ENCODE assay signal across 8 cellular contexts in the genomic region with DNA sequence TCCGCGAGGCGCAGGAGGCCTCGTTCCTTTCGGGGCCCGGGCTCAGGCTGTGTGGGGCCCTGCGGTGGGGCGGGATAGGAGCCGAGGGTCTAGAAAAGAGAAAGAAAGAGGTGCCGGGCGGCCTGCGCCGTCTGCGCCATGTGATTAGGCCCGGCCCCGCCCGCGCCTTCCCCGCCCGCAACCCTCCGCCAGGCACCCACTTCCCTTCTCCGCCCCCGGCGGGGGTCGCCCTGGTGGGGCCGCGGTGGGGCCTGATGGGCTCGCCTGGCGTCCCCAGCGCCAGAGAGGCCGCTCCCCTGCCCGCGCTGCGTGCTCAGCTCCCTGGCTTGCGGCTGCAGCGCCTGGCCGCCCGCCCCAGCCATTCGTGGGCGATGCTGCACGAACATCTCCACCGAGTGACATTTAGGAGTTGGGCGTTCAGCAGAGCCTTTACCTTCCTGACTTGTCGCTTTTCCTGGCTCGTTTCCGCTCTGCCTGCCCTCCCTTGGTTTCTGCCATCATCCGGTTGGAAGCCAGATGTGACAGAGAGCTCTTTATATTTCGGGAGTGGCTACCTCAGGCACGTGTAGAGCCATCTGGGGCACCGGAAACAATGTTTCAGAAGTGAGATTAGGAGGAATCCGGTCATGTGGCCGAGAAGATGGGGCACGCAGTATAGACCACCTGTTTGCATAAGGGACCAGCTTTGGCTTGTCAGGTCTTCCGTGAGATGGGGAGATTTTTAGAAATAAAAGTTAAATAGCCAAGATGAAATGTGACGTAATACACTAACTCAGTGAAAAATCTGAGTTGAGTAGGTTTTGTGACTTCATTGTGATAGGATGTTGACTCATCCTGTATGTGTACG. TPM values are rescaled to one million over a fixed set of nuclear protein-coding genes. Genes with fewer than 3 reads are reported as not detected.
DNase-seq lines count a peak whose midpoint lies in the region; ATAC-seq and TF ChIP-seq lines count a peak whose summit lies in the region.

No MANE protein-coding gene starts in this region.

- peak overlapping the region in 1 of 2 experiments; percentile 74 for H3K23ac ChIP-seq in mesenchymal stem cell (ENCODE audit: low read length in 2 of 2)

- no peak overlapping the region for H2AFZ ChIP-seq in mesenchymal stem cell (ENCODE audit: low read depth, low read length)

- intact Hi-C loops in activated CD8-positive, alpha-beta T cell treated with anti-CD3 and anti-CD28 coated beads for 36 hours (cut with micrococcal nuclease): loop anchor here (5.0 kb wide), 2 partner anchors 131 to 271 kb away; a partner anchor contains a TSS

- H2BK5ac ChIP-seq in mesenchymal stem cell (ENCODE audit: low read depth, low read length, poor library complexity, severe bottlenecking): peak overlapping the region; percentile 60

- H3K9ac ChIP-seq in mesenchymal stem cell (ENCODE audit: low read length): peak overlapping the region; percentile 95

- H2BK120ac ChIP-seq in mesenchymal stem cell (ENCODE audit: low read depth, low read length): peak overlapping the region; percentile 49

- H3K18ac ChIP-seq in mesenchymal stem cell (ENCODE audit: low read depth in 1 of 2, low read length in 2 of 2): peak overlapping the region; percentile 93 to 98

- peak overlapping the region; percentile 99 to 100 for H3K4me3 ChIP-seq in mesenchymal stem cell (ENCODE audit: insufficient read depth in 1 of 2, low read depth in 1 of 2, low read length in 2 of 2)

- CTCF ChIA-PET in activated CD8-positive, alpha-beta T cell treated with anti-CD3 and anti-CD28 coated beads for 36 hours (lab: Charles Lee): interaction anchor here (1.0 to 2.4 kb wide), 5 partner anchors 10 to 267 kb away, joined by 3 to 8 read pairs (median 5); no protein-coding TSS in a partner anchor

- no peaks in the 10 kb centered on the region for H3K9me3 Mint-ChIP-seq in activated CD8-positive, alpha-beta T cell treated with anti-CD3 and anti-CD28 coated beads for 36 hours

- H4K91ac ChIP-seq in mesenchymal stem cell (ENCODE audit: low read length): peak overlapping the region; percentile 95

- peak overlapping the region; percentile 4 to 42 for H2BK12ac ChIP-seq in mesenchymal stem cell (ENCODE audit: low read length in 2 of 2)

- H4K8ac ChIP-seq in mesenchymal stem cell (ENCODE audit: low read length): peak overlapping the region; percentile 72

- no peaks in the 10 kb centered on the region for H3K27me3 ChIP-seq in mesenchymal stem cell (ENCODE audit: control insufficient read depth in 1 of 2, insufficient read depth in 1 of 2, low read length in 2 of 2)

- WGBS in mesenchymal stem cell: under 1% methylated on average over 47 of the region's 56 CpGs

- DNase-seq in NCI-H82 treated with DMSO at 0.1 percent for 48 hours (lab: John Stamatoyannopoulos, UW; ENCODE audit: unreplicated experiment): peak; percentile 66
- DNase-seq in activated CD8-positive, alpha-beta T cell treated with anti-CD3 and anti-CD28 coated beads for 36 hours: peak; percentile 90
- DNase-seq in effector CD4-positive, alpha-beta T cell: peak; percentile 70
- DNase-seq in mesenchymal stem cell: peak; percentile 86
- peak; percentile 40 for DNase-seq in stimulated activated CD8-positive, alpha-beta memory T cell treated with anti-CD3 and anti-CD28 coated beads, Interleukin-15, amount 100 ng/mL, for 24 hours (ENCODE audit: low read depth)

- no peak for TF ChIP-seq CTCF in C4-2B (conservative IDR thresholded peaks at IDR 0.05)
- TF ChIP-seq CTCF in activated CD8-positive, alpha-beta T cell treated with anti-CD3 and anti-CD28 coated beads for 36 hours (IDR thresholded peaks at IDR 0.05): no peak

- peak overlapping the region; percentile 97 for H2BK15ac ChIP-seq in mesenchymal stem cell (ENCODE audit: low read depth, poor library complexity, severe bottlenecking)

- H3K36me3 Mint-ChIP-seq in activated CD8-positive, alpha-beta T cell treated with anti-CD3 and anti-CD28 coated beads for 36 hours (ENCODE audit: low read depth): peaks cover 42% of the 10 kb centered on the region

- peak overlapping the region in 1 of 2 experiments; percentile 89 for H3K14ac ChIP-seq in mesenchymal stem cell (ENCODE audit: low read length in 2 of 2)

- no peaks in the 10 kb centered on the region for H3K79me1 ChIP-seq in mesenchymal stem cell (replicated peaks; ENCODE audit: low read length, poor library complexity, severe bottlenecking)

- H3K4me1 Mint-ChIP-seq in activated CD8-positive, alpha-beta T cell treated with anti-CD3 and anti-CD28 coated beads for 36 hours (ENCODE audit: low read depth): peaks cover 32% of the 10 kb centered on the region

- peaks cover 6% of the 10 kb centered on the region for H3K4me1 ChIP-seq in mesenchymal stem cell (ENCODE audit: control insufficient read depth, insufficient read depth, low read depth, low read length)

- peak; percentile 52 for ATAC-seq in GM19351 (IDR thresholded peaks at IDR 0.05; ENCODE audit: unreplicated experiment)
- ATAC-seq in HG03520 (IDR thresholded peaks at IDR 0.05; ENCODE audit: unreplicated experiment): peak; percentile 54
- ATAC-seq in activated CD8-positive, alpha-beta T cell treated with anti-CD3 and anti-CD28 coated beads for 36 hours: peak; percentile 50

- peak overlapping the region; percentile 94 for H3K4me3 Mint-ChIP-seq in activated CD8-positive, alpha-beta T cell treated with anti-CD3 and anti-CD28 coated beads for 36 hours

- H2AK5ac ChIP-seq in mesenchymal stem cell (ENCODE audit: low read length, severe bottlenecking): peak overlapping the region; percentile 60

- no peaks in the 10 kb centered on the region for H3K9me3 ChIP-seq in mesenchymal stem cell (ENCODE audit: control insufficient read depth, low read length)

- H3K36me3 ChIP-seq in mesenchymal stem cell (ENCODE audit: control insufficient read depth in 1 of 2, insufficient read depth in 2 of 2, low read depth in 1 of 2, low read length in 2 of 2): peaks cover 0 to 7% of the 10 kb centered on the region in 2 experiments

- peak overlapping the region; percentile 57 for H3K4me2 ChIP-seq in mesenchymal stem cell (ENCODE audit: low read length, poor library complexity, severe bottlenecking)

- peak overlapping the region; percentile 98 for H3K27ac Mint-ChIP-seq in activated CD8-positive, alpha-beta T cell treated with anti-CD3 and anti-CD28 coated beads for 36 hours

- H3K27ac ChIP-seq in C4-2B (peak overlapping the region; percentile 81), mesenchymal stem cell (ENCODE audit: low read length, poor library complexity, severe bottlenecking) (peak overlapping the region; percentile 88)

- POLR2A ChIA-PET in activated CD8-positive, alpha-beta T cell treated with anti-CD3 and anti-CD28 coated beads for 36 hours (lab: Charles Lee): interaction anchor here (0.6 to 3.8 kb wide), 39 partner anchors 8 to 612 kb away, joined by 3 to 34 read pairs (median 5); a partner anchor contains a TSS

- peak overlapping the region; percentile 47 to 99 for H3K4ac ChIP-seq in mesenchymal stem cell (ENCODE audit: low read depth in 1 of 2, low read length in 2 of 2)

- no peaks in the 10 kb centered on the region for H3K27me3 Mint-ChIP-seq in activated CD8-positive, alpha-beta T cell treated with anti-CD3 and anti-CD28 coated beads for 36 hours

RNA-seq across cellular contexts. Expression of a gene that starts 1.1 kb away (rescaled TPM):
- 100 to 1,000 TPM; 218 to 227 TPM for total RNA-seq in activated CD8-positive, alpha-beta T cell treated with anti-CD3 and anti-CD28 coated beads for 36 hours
- 33.6 TPM for polyA plus RNA-seq in mesenchymal stem cell (2013, experiment 1 of 2)
- polyA plus RNA-seq in mesenchymal stem cell (2013, experiment 2 of 2): 34.7 TPM

Comparison
In these comparisons a context has a peak if more than half of its experiments do, and no peak if none do; other contexts are left out.
1. Peak in every context shown above with its lines: DNase-seq, ATAC-seq, H3K4me3 ChIP-seq and H3K27ac ChIP-seq.
2. DNase-seq: peak in every context shown above with its lines; median percentile 90 in activated CD8-positive, alpha-beta T cell treated with anti-CD3 and anti-CD28 coated beads for 36 hours; 86 in mesenchymal stem cell; 70 in effector CD4-positive, alpha-beta T cell; 66 in NCI-H82 treated with DMSO at 0.1 percent for 48 hours; 40 in stimulated activated CD8-positive, alpha-beta memory T cell treated with anti-CD3 and anti-CD28 coated beads, Interleukin-15, amount 100 ng/mL, for 24 hours.